In genomic region chr9:800561-800960, GRCh38 we compare ENCODE assay signal across 25 cellular contexts. TPM values are rescaled to one million over a fixed set of nuclear protein-coding genes. Genes with fewer than 3 reads are reported as not detected.
"Had no signal": no experiment of that assay in that cellular context is flagged by ENCODE, and none has a peak within 500 bp of the region (broad histone marks: within the 10 kb centered on the region; RNA-seq: fewer than 3 reads in every experiment).

No MANE protein-coding gene starts in this region.

- H3K4me3 ChIP-seq: heart left ventricle, left lung, right atrium auricular region, skin epidermis had no signal

- H3K9me3 ChIP-seq: heart left ventricle, left lung, right atrium auricular region had no signal

- H3K27ac ChIP-seq: heart left ventricle, left lung, right atrium auricular region, skin epidermis had no signal

- H3K36me3 ChIP-seq: brain microvascular endothelial cell, heart left ventricle, left lung, right atrium auricular region had no signal

- H3K27me3 Mint-ChIP-seq: type B pancreatic cell had no signal

- H3K4me1 Mint-ChIP-seq: memory B cell; naive thymus-derived CD8-positive, alpha-beta T cell had no signal

- H3K36me3 Mint-ChIP-seq: activated naive CD8-positive, alpha-beta T cell; memory B cell; naive thymus-derived CD8-positive, alpha-beta T cell; type B pancreatic cell had no signal

- H3K4me1 ChIP-seq: heart left ventricle, left lung, right atrium auricular region had no signal

- H3K27me3 ChIP-seq: brain microvascular endothelial cell, left lung, right atrium auricular region had no signal

- H3K27ac Mint-ChIP-seq: activated CD8-positive, alpha-beta T cell treated with anti-CD3 and anti-CD28 coated beads, Interleukin-2, amount 10 ng/mL, durations not matched to agents 7 days and 5 days; activated naive CD8-positive, alpha-beta T cell; activated T-cell treated with anti-CD3 and anti-CD28 coated beads, Interleukin-2, amount 50 U/mL, for 72 hours; memory B cell; T-helper 17 cell; type B pancreatic cell had no signal

- H3K9me3 Mint-ChIP-seq: activated T-cell treated with anti-CD3 and anti-CD28 coated beads, Interleukin-2, amount 50 U/mL, for 72 hours; memory B cell had no signal

- H3K4me3 Mint-ChIP-seq: activated CD8-positive, alpha-beta T cell treated with anti-CD3 and anti-CD28 coated beads, Interleukin-2, amount 10 ng/mL, durations not matched to agents 7 days and 5 days; activated naive CD8-positive, alpha-beta T cell; activated T-cell treated with anti-CD3 and anti-CD28 coated beads, Interleukin-2, amount 50 U/mL, for 72 hours; memory B cell; naive thymus-derived CD8-positive, alpha-beta T cell; T-helper 17 cell; type B pancreatic cell had no signal

- FAIRE-seq: frontal cortex had no signal

- ATAC-seq: activated CD8-positive, alpha-beta T cell treated with anti-CD3 and anti-CD28 coated beads, Interleukin-2, amount 10 ng/mL, durations not matched to agents 7 days and 5 days; activated T-cell treated with anti-CD3 and anti-CD28 coated beads, Interleukin-2, amount 50 U/mL, for 72 hours; heart left ventricle; left lung; naive thymus-derived CD8-positive, alpha-beta T cell; T-helper 17 cell had no signal

- DNase-seq: activated CD4-positive, alpha-beta T cell treated with anti-CD3 and anti-CD28 coated beads for 4 hours; activated CD8-positive, alpha-beta memory T cell treated with anti-CD3 and anti-CD28 coated beads, Interleukin-2, amount 50 U/mL, for 48 hours; activated CD8-positive, alpha-beta T cell treated with anti-CD3 and anti-CD28 coated beads, Interleukin-2, amount 10 ng/mL, durations not matched to agents 7 days and 5 days; activated gamma-delta T cell; amniotic stem cell; brain microvascular endothelial cell; cortex of kidney; effector CD8-positive, alpha-beta T cell; heart left ventricle; left lung; naive thymus-derived CD8-positive, alpha-beta T cell; nucleus accumbens; stimulated activated CD4-positive, alpha-beta T cell treated with anti-CD3 and anti-CD28 coated beads, Interleukin-4, amount 100 ng/mL, for 24 hours; stimulated activated naive CD4-positive, alpha-beta T cell; T-helper 17 cell had no signal

RNA-seq across cellular contexts. Expression of gene DMRT1, which starts 40.9 kb away (rescaled TPM):
- total RNA-seq: activated CD8-positive, alpha-beta T cell treated with anti-CD3 and anti-CD28 coated beads, Interleukin-2, amount 10 ng/mL, durations not matched to agents 7 days and 5 days; fibroblast of lung; heart left ventricle; left lung; mucosa of gallbladder; naive thymus-derived CD8-positive, alpha-beta T cell; posterior vena cava; right atrium auricular region; T-helper 17 cell had no signal
- polyA plus RNA-seq: fibroblast of lung; heart left ventricle; naive thymus-derived CD8-positive, alpha-beta T cell had no signal
